ENCODE assay signal across 1 cellular context in the genomic region with DNA sequence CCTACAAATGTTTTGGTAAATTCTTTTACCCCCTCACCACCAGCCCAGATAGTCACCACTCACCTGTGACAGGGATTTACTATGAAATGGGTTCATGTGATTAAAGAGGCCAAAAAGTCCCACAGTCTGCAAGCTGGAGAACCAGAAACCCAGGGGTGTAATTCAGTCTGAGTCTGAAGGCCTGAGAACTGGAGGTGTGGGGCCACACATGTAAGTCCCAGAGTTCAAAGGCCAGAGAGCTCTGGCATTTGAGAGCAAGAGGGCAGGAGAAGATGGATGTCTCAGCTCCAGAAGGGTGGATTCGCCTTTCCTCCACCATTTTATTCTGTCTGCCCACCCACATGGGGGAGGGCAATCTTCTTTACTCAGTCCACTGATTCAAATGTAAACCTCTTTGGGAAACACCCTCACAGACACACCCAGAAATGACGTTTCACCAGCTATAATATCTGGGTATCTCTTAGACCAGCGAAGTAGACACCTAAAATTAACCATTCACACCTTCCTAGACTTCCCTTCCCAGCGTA.
TF ChIP-seq lines count a peak whose summit lies in the region.

No MANE protein-coding gene starts in this region.

TF ChIP-seq in K562, 482 proteins besides CTCF, POLR2A, EP300 and RAD21 (continued from another document and continues in another):
- TF ChIP-seq, protein P1, sequence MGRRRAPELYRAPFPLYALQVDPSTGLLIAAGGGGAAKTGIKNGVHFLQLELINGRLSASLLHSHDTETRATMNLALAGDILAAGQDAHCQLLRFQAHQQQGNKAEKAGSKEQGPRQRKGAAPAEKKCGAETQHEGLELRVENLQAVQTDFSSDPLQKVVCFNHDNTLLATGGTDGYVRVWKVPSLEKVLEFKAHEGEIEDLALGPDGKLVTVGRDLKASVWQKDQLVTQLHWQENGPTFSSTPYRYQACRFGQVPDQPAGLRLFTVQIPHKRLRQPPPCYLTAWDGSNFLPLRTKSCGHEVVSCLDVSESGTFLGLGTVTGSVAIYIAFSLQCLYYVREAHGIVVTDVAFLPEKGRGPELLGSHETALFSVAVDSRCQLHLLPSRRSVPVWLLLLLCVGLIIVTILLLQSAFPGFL (CRISPR knock-in tag; IDR thresholded peaks at IDR 0.05), result no peak
- no peak for TF ChIP-seq TRIM28 (IDR thresholded peaks at IDR 0.05)
- TF ChIP-seq ZNF253 (CRISPR knock-in tag; conservative IDR thresholded peaks at IDR 0.05), result no peak
- no peak for TF ChIP-seq U2AF1 (optimal IDR thresholded peaks at IDR 0.05; ENCODE audit: low read depth, low read length)
- TF ChIP-seq PURB (CRISPR knock-in tag; IDR thresholded peaks at IDR 0.05; ENCODE audit: low read depth), result no peak
- no peak for TF ChIP-seq ZKSCAN8 (CRISPR knock-in tag; IDR thresholded peaks at IDR 0.05)
- TF ChIP-seq, protein P2, sequence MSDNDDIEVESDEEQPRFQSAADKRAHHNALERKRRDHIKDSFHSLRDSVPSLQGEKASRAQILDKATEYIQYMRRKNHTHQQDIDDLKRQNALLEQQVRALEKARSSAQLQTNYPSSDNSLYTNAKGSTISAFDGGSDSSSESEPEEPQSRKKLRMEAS (CRISPR knock-in tag; IDR thresholded peaks at IDR 0.05), result no peak
- TF ChIP-seq CEBPG (CRISPR knock-in tag; IDR thresholded peaks at IDR 0.05), result no peak
- TF ChIP-seq CEBPG (tag; conservative IDR thresholded peaks at IDR 0.05 in 1 of 2, IDR thresholded peaks at IDR 0.05 in 1 of 2), result no peak
- TF ChIP-seq, protein P3, sequence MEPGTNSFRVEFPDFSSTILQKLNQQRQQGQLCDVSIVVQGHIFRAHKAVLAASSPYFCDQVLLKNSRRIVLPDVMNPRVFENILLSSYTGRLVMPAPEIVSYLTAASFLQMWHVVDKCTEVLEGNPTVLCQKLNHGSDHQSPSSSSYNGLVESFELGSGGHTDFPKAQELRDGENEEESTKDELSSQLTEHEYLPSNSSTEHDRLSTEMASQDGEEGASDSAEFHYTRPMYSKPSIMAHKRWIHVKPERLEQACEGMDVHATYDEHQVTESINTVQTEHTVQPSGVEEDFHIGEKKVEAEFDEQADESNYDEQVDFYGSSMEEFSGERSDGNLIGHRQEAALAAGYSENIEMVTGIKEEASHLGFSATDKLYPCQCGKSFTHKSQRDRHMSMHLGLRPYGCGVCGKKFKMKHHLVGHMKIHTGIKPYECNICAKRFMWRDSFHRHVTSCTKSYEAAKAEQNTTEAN (CRISPR knock-in tag; IDR thresholded peaks at IDR 0.05), result no peak
- TF ChIP-seq WHSC1 (IDR thresholded peaks at IDR 0.05; ENCODE audit: low read length), result no peak
- no peak for TF ChIP-seq SRSF3 (IDR thresholded peaks at IDR 0.05; ENCODE audit: insufficient read depth, low read length)
- no peak for TF ChIP-seq HNRNPUL1 (IDR thresholded peaks at IDR 0.05; ENCODE audit: low read length)
- no peak for TF ChIP-seq MEF2D (tag; conservative IDR thresholded peaks at IDR 0.05; ENCODE audit: low read depth)
- TF ChIP-seq ZKSCAN1 (IDR thresholded peaks at IDR 0.05; ENCODE audit: low read depth, low read length), result no peak
- no peak for TF ChIP-seq ZBTB1 (CRISPR knock-in tag; IDR thresholded peaks at IDR 0.05; ENCODE audit: borderline replicate concordance, low read depth)
- no peak for TF ChIP-seq ZSCAN29 (IDR thresholded peaks at IDR 0.05)
- no peak; the same call in 1 of the 2 replicates for TF ChIP-seq MYNN (IDR thresholded peaks at IDR 0.05)
- no peak for TF ChIP-seq MYNN (CRISPR knock-in tag; IDR thresholded peaks at IDR 0.05)
- no peak for TF ChIP-seq BRD4 (IDR thresholded peaks at IDR 0.05)
- no peak for TF ChIP-seq KDM5B (IDR thresholded peaks at IDR 0.05; ENCODE audit: insufficient replicate concordance, low read depth, low read length)
- no peak for TF ChIP-seq NUFIP1 (IDR thresholded peaks at IDR 0.05; ENCODE audit: partially characterized antibody)
- TF ChIP-seq BACH1 (tag; IDR thresholded peaks at IDR 0.05), result no peak; the same call in 1 of the 2 replicates
- TF ChIP-seq, protein P4, sequence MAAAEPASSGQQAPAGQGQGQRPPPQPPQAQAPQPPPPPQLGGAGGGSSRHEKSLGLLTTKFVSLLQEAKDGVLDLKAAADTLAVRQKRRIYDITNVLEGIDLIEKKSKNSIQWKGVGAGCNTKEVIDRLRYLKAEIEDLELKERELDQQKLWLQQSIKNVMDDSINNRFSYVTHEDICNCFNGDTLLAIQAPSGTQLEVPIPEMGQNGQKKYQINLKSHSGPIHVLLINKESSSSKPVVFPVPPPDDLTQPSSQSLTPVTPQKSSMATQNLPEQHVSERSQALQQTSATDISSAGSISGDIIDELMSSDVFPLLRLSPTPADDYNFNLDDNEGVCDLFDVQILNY (CRISPR knock-in tag; IDR thresholded peaks at IDR 0.05), result no peak
- TF ChIP-seq SUPT5H (IDR thresholded peaks at IDR 0.05), result no peak
- TF ChIP-seq KDM1A (IDR thresholded peaks at IDR 0.05), result no peak
- 0 out of 2 replicates have a peak, but pooled peaks have one; percentile 1 for TF ChIP-seq ZNF79 (CRISPR knock-in tag; IDR thresholded peaks at IDR 0.05; ENCODE audit: low read depth)
- TF ChIP-seq, protein P5, sequence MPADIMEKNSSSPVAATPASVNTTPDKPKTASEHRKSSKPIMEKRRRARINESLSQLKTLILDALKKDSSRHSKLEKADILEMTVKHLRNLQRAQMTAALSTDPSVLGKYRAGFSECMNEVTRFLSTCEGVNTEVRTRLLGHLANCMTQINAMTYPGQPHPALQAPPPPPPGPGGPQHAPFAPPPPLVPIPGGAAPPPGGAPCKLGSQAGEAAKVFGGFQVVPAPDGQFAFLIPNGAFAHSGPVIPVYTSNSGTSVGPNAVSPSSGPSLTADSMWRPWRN (IDR thresholded peaks at IDR 0.05; ENCODE audit: low read depth), result no peak
- TF ChIP-seq, protein P6, sequence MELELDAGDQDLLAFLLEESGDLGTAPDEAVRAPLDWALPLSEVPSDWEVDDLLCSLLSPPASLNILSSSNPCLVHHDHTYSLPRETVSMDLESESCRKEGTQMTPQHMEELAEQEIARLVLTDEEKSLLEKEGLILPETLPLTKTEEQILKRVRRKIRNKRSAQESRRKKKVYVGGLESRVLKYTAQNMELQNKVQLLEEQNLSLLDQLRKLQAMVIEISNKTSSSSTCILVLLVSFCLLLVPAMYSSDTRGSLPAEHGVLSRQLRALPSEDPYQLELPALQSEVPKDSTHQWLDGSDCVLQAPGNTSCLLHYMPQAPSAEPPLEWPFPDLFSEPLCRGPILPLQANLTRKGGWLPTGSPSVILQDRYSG (tag; conservative IDR thresholded peaks at IDR 0.05; ENCODE audit: low read depth), result no peak
- no peak for TF ChIP-seq CEBPB (tag; IDR thresholded peaks at IDR 0.05)
- no peak for TF ChIP-seq ZBTB17 (CRISPR knock-in tag; IDR thresholded peaks at IDR 0.05)
- no peak for TF ChIP-seq GTF2E2 (tag; IDR thresholded peaks at IDR 0.05)
- 0 out of 2 replicates have a peak, but pooled peaks have one; percentile 19 for TF ChIP-seq STAT5A (IDR thresholded peaks at IDR 0.05; ENCODE audit: borderline replicate concordance, low read length)
- TF ChIP-seq PHB2 (IDR thresholded peaks at IDR 0.05; ENCODE audit: low read depth), result no peak
- TF ChIP-seq BCOR (IDR thresholded peaks at IDR 0.05), result no peak
- no peak for TF ChIP-seq RFX1 (IDR thresholded peaks at IDR 0.05)
- no peak for TF ChIP-seq MEIS2 (IDR thresholded peaks at IDR 0.05; ENCODE audit: partially characterized antibody)
- TF ChIP-seq ZNF347 (CRISPR knock-in tag; IDR thresholded peaks at IDR 0.05; ENCODE audit: low read depth), result no peak
- no peak for TF ChIP-seq PHB (CRISPR knock-in tag; IDR thresholded peaks at IDR 0.05)
- TF ChIP-seq HDAC1 (IDR thresholded peaks at IDR 0.05), result no peak
- TF ChIP-seq, protein P7, sequence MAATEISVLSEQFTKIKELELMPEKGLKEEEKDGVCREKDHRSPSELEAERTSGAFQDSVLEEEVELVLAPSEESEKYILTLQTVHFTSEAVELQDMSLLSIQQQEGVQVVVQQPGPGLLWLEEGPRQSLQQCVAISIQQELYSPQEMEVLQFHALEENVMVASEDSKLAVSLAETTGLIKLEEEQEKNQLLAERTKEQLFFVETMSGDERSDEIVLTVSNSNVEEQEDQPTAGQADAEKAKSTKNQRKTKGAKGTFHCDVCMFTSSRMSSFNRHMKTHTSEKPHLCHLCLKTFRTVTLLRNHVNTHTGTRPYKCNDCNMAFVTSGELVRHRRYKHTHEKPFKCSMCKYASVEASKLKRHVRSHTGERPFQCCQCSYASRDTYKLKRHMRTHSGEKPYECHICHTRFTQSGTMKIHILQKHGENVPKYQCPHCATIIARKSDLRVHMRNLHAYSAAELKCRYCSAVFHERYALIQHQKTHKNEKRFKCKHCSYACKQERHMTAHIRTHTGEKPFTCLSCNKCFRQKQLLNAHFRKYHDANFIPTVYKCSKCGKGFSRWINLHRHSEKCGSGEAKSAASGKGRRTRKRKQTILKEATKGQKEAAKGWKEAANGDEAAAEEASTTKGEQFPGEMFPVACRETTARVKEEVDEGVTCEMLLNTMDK (IDR thresholded peaks at IDR 0.05; ENCODE audit: borderline replicate concordance, insufficient read depth, low read depth, low read length, poor library complexity, severe bottlenecking), result no peak
- TF ChIP-seq EWSR1 (IDR thresholded peaks at IDR 0.05; ENCODE audit: borderline replicate concordance, low read depth, partially characterized antibody), result no peak
- no peak for TF ChIP-seq OTX1 (CRISPR knock-in tag; IDR thresholded peaks at IDR 0.05)
- TF ChIP-seq, protein P8, sequence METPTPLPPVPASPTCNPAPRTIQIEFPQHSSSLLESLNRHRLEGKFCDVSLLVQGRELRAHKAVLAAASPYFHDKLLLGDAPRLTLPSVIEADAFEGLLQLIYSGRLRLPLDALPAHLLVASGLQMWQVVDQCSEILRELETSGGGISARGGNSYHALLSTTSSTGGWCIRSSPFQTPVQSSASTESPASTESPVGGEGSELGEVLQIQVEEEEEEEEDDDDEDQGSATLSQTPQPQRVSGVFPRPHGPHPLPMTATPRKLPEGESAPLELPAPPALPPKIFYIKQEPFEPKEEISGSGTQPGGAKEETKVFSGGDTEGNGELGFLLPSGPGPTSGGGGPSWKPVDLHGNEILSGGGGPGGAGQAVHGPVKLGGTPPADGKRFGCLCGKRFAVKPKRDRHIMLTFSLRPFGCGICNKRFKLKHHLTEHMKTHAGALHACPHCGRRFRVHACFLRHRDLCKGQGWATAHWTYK (CRISPR knock-in tag; IDR thresholded peaks at IDR 0.05), result no peak
- TF ChIP-seq POLR2AphosphoS2 (IDR thresholded peaks at IDR 0.05; ENCODE audit: low read length), result no peak
- no peak for TF ChIP-seq XRCC3 (IDR thresholded peaks at IDR 0.05)
- TF ChIP-seq, protein P9, sequence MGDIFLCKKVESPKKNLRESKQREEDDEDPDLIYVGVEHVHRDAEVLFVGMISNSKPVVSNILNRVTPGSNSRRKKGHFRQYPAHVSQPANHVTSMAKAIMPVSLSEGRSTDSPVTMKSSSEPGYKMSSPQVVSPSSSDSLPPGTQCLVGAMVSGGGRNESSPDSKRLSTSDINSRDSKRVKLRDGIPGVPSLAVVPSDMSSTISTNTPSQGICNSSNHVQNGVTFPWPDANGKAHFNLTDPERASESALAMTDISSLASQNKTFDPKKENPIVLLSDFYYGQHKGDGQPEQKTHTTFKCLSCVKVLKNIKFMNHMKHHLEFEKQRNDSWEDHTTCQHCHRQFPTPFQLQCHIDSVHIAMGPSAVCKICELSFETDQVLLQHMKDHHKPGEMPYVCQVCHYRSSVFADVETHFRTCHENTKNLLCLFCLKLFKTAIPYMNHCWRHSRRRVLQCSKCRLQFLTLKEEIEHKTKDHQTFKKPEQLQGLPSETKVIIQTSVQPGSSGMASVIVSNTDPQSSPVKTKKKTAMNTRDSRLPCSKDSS (IDR thresholded peaks at IDR 0.05; ENCODE audit: low read depth, partially characterized antibody), result no peak
- no peak for TF ChIP-seq ZBTB8A (IDR thresholded peaks at IDR 0.05; ENCODE audit: partially characterized antibody)
- TF ChIP-seq, protein P10, sequence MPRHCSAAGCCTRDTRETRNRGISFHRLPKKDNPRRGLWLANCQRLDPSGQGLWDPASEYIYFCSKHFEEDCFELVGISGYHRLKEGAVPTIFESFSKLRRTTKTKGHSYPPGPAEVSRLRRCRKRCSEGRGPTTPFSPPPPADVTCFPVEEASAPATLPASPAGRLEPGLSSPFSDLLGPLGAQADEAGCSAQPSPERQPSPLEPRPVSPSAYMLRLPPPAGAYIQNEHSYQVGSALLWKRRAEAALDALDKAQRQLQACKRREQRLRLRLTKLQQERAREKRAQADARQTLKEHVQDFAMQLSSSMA (CRISPR knock-in tag; IDR thresholded peaks at IDR 0.05), result no peak
- TF ChIP-seq, protein P11, sequence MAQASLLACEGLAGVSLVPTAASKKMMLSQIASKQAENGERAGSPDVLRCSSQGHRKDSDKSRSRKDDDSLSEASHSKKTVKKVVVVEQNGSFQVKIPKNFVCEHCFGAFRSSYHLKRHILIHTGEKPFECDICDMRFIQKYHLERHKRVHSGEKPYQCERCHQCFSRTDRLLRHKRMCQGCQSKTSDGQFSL (CRISPR knock-in tag; IDR thresholded peaks at IDR 0.05), result no peak
- TF ChIP-seq, protein P11 (tag; IDR thresholded peaks at IDR 0.05), result peak in 1 of 2 experiments; percentile 58; a peak in 1 of 4 replicates
- TF ChIP-seq ZNF24 (IDR thresholded peaks at IDR 0.05), result no peak
- TF ChIP-seq HOXB6 (CRISPR knock-in tag; IDR thresholded peaks at IDR 0.05; ENCODE audit: borderline replicate concordance), result no peak
- peak; percentile 80 for TF ChIP-seq CREM (IDR thresholded peaks at IDR 0.05; ENCODE audit: low read depth)
- no peak for TF ChIP-seq ZEB2 (IDR thresholded peaks at IDR 0.05)
- TF ChIP-seq FOXK2 (conservative IDR thresholded peaks at IDR 0.05 in 1 of 2, IDR thresholded peaks at IDR 0.05 in 1 of 2; ENCODE audit: low read depth in 2 of 2), result 0 out of 4 replicates have a peak, but pooled peaks have one; percentile 27 to 38
- TF ChIP-seq ZNF408 (CRISPR knock-in tag; IDR thresholded peaks at IDR 0.05; ENCODE audit: low read depth), result no peak
- TF ChIP-seq FOXJ2 (tag; IDR thresholded peaks at IDR 0.05), result no peak
- no peak for TF ChIP-seq TARDBP (IDR thresholded peaks at IDR 0.05)
- TF ChIP-seq, protein P12, sequence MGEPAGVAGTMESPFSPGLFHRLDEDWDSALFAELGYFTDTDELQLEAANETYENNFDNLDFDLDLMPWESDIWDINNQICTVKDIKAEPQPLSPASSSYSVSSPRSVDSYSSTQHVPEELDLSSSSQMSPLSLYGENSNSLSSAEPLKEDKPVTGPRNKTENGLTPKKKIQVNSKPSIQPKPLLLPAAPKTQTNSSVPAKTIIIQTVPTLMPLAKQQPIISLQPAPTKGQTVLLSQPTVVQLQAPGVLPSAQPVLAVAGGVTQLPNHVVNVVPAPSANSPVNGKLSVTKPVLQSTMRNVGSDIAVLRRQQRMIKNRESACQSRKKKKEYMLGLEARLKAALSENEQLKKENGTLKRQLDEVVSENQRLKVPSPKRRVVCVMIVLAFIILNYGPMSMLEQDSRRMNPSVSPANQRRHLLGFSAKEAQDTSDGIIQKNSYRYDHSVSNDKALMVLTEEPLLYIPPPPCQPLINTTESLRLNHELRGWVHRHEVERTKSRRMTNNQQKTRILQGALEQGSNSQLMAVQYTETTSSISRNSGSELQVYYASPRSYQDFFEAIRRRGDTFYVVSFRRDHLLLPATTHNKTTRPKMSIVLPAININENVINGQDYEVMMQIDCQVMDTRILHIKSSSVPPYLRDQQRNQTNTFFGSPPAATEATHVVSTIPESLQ (CRISPR knock-in tag; IDR thresholded peaks at IDR 0.05), result no peak
- TF ChIP-seq TEAD4 (IDR thresholded peaks at IDR 0.05; ENCODE audit: low read length), result no peak
- TF ChIP-seq TEAD4 (CRISPR knock-in tag; IDR thresholded peaks at IDR 0.05; ENCODE audit: borderline replicate concordance), result no peak
